20 cellular contexts compared by ENCODE assay signal in genomic region chr1:197638316-197638715, GRCh38.
DNase-seq lines count a peak whose midpoint lies in the region; ATAC-seq and TF ChIP-seq lines count a peak whose summit lies in the region.
"Had no signal": no experiment of that assay in that cellular context is flagged by ENCODE, and none has a peak within 500 bp of the region (broad histone marks: within the 10 kb centered on the region; RNA-seq: fewer than 3 reads in every experiment).

No MANE protein-coding gene starts in this region.

- TF ChIP-seq POLR2A in spleen (IDR thresholded peaks at IDR 0.05) = no peak

- H3K27me3 ChIP-seq in spleen (replicated peaks in 1 of 7) = no peaks in the 10 kb centered on the region
- H3K27me3 ChIP-seq in tibial artery = no peaks in the 10 kb centered on the region
- H3K27me3 ChIP-seq: gastrocnemius medialis, MG63, testis had no signal

- TF ChIP-seq CTCF in spleen (IDR thresholded peaks at IDR 0.05 in 8 of 11, conservative IDR thresholded peaks at IDR 0.05 in 3 of 11) (no peak), tibial artery (IDR thresholded peaks at IDR 0.05) (no peak)

- intact Hi-C loops in Right ventricle myocardium superior (cut with DNase I) = no loop called here
- intact Hi-C loops in spleen (cut with DNase I; ENCODE audit: low total_unique reads) = no loop called here
- intact Hi-C loops in tibial artery (cut with DNase I; ENCODE audit: low total_unique reads) = no loop called here

- DNase-seq in NCI-H82 (lab: John Stamatoyannopoulos, UW) (peak; percentile 35), NCI-H82 treated with DMSO at 0.1 percent for 48 hours (lab: John Stamatoyannopoulos, UW; ENCODE audit: unreplicated experiment) (no peak), NCI-H2227 (lab: John Stamatoyannopoulos, UW; ENCODE audit: unreplicated experiment) (peak; percentile 49), Right ventricle myocardium superior (no peak), spleen (no peak), NOMO-1 treated with dmso at 0.1 percent for 144 hours (lab: John Stamatoyannopoulos, UW; ENCODE audit: unreplicated experiment) (no peak), tibial artery (no peak)
- DNase-seq: ACHN; activated CD4-positive, alpha-beta T cell treated with anti-CD3 and anti-CD28 coated beads for 36 hours; activated T-cell treated with anti-CD3 and anti-CD28 coated beads, Interleukin-2, amount 50 U/mL, for 72 hours; gastrocnemius medialis; MG63; natural killer cell; NCI-H345; stimulated activated CD4-positive, alpha-beta T cell treated with anti-CD3 and anti-CD28 coated beads, Interleukin-2, amount 100 ng/mL, for 24 hours; stimulated activated naive B cell treated with anti-CD40 and anti-IgM and Interleukin-4, amounts not matched to agents 10 μg/mL and 1 μg/mL and 100 μg/mL, for 72 hours; testis had no signal

- H3K27ac ChIP-seq in spleen (peak overlapping the region in 6 of 8 donors; percentile 61 to 79 (median 69)), tibial artery (no peak overlapping the region)
- H3K27ac ChIP-seq: gastrocnemius medialis, parathyroid adenoma, testis had no signal

- H3K36me3 ChIP-seq in spleen (peaks cover 0 to 44% (median 9%) of the 10 kb centered on the region in 6 donors), tibial artery (peaks cover 8 to 24% (median 22%) of the 10 kb centered on the region in 3 donors)
- H3K36me3 ChIP-seq: gastrocnemius medialis had no signal

- WGBS in spleen, 5 donors = 73 to 88% (median 81%) methylated on average over 2 of the region's 2 CpGs

- peaks cover 0 to 6% (median 0%) of the 10 kb centered on the region in 8 donors for H3K9me3 ChIP-seq in spleen
- peaks cover 0 to 6% (median 3%) of the 10 kb centered on the region in 3 donors for H3K9me3 ChIP-seq in tibial artery
- H3K9me3 ChIP-seq: gastrocnemius medialis, testis had no signal

- H3K4me3 ChIP-seq in spleen (no peak overlapping the region), tibial artery (no peak overlapping the region)
- H3K4me3 ChIP-seq: gastrocnemius medialis, MG63, testis had no signal

- peak; percentile 53 for ATAC-seq in Right ventricle myocardium superior (ENCODE audit: poor library complexity)
- ATAC-seq in GM21717 (IDR thresholded peaks at IDR 0.05; ENCODE audit: unreplicated experiment) = no peak
- ATAC-seq: activated CD4-positive, alpha-beta T cell treated with anti-CD3 and anti-CD28 coated beads for 36 hours; activated T-cell treated with anti-CD3 and anti-CD28 coated beads, Interleukin-2, amount 50 U/mL, for 72 hours; esophagus mucosa; gastrocnemius medialis; natural killer cell; stimulated activated naive B cell treated with anti-CD40 and anti-IgM and Interleukin-4, amounts not matched to agents 10 μg/mL and 1 μg/mL and 100 μg/mL, for 72 hours had no signal

- H3K4me1 ChIP-seq in spleen (no peaks in the 10 kb centered on the region), tibial artery (no peaks in the 10 kb centered on the region)
- H3K4me1 ChIP-seq: gastrocnemius medialis, parathyroid adenoma, testis had no signal

Comparison
In these comparisons a context has a peak if more than half of its experiments do, and no peak if none do; other contexts are left out.
1. DNase-seq: peak in NCI-H82 (single experiment) and NCI-H2227 (single experiment); none in NCI-H82 treated with DMSO at 0.1 percent for 48 hours (single experiment), Right ventricle myocardium superior (single experiment), spleen (single experiment), NOMO-1 treated with dmso at 0.1 percent for 144 hours (single experiment) and tibial artery (0 of 2).
2. H3K27ac ChIP-seq: peak in spleen (6 of 8); none in tibial artery (0 of 2).